ENCODE assay signal across 14 cellular contexts in the genomic region with DNA sequence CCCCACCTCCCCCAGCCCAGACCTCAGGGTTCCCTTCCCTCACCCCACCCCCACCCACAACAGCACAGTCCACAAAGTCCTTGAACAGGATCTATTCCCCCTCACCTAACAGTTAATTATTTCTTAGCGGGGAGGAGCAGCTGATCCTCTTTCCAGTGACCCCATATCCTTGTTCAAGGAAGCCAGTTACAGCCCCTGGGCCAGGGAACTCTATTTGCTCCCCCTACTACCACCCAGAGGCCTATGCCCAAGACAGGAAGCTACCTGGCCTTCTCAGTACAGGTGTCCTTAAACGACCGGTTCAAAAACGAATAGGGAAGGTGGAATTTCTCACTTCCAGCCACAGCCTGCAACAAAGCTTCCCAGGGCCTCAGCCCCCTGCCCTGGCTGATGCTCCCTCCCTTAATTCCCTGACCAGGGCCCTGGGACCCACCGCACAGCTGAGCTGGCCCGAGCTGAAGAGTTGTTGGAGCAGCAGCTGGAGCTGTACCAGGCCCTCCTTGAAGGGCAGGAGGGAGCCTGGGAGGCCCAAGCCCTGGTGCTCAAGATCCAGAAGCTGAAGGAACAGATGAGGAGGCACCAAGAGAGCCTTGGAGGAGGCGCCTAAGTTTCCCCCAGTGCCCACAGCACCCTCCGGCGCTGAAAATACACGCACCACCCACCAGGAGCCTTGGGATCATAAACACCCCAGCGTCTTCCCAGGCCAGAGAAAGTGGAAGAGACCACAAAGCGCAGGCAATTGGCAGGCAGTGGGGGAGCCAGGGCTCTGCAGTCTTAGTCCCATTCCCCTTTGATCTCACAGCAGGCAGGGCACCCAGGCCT. TPM values are rescaled to one million over a fixed set of nuclear protein-coding genes. Genes with fewer than 3 reads are reported as not detected.
DNase-seq lines count a peak whose midpoint lies in the region; TF ChIP-seq lines count a peak whose summit lies in the region.
"Had no signal": no experiment of that assay in that cellular context is flagged by ENCODE, and none has a peak within 500 bp of the region (broad histone marks: within the 10 kb centered on the region; RNA-seq: fewer than 3 reads in every experiment).

No MANE protein-coding gene starts in this region.

- peaks cover 23 to 33% of the 10 kb centered on the region in 2 experiments for H3K4me1 Mint-ChIP-seq in H9
- peaks cover 20% of the 10 kb centered on the region for H3K4me1 Mint-ChIP-seq in activated naive CD8-positive, alpha-beta T cell treated with anti-CD3 and anti-CD28 coated beads for 36 hours

- H3K4me1 ChIP-seq in H9 (ENCODE audit: insufficient read depth, low read length) (no peaks in the 10 kb centered on the region; the same call in 1 of the 2 replicates), mesendoderm (ENCODE audit: control insufficient read depth, low read depth, low read length) (peaks cover 2% of the 10 kb centered on the region), OCI-LY7 (ENCODE audit: insufficient read depth, low read length, poor library complexity, severe bottlenecking) (no peaks in the 10 kb centered on the region)
- H3K4me1 ChIP-seq: testis had no signal

- TF ChIP-seq CTCF in H9 (conservative IDR thresholded peaks at IDR 0.05) (no peak), OCI-LY7 (conservative IDR thresholded peaks at IDR 0.05; ENCODE audit: low read length) (no peak)

- WGBS in H9 (ENCODE audit: extremely low coverage, insufficient read length, low lambda C conversion rate), result no CpG with 5 or more reads among the region's 12 CpGs
- no CpG with 5 or more reads among the region's 12 CpGs for WGBS in mesendoderm (ENCODE audit: extremely low coverage, insufficient coverage, low lambda C conversion rate)

- DNase-seq in Daoy (ENCODE audit: low read depth), result peak; percentile 27
- DNase-seq in H9, result no peak
- no peak for DNase-seq in activated naive CD8-positive, alpha-beta T cell treated with anti-CD3 and anti-CD28 coated beads for 36 hours
- peak; percentile 49 for DNase-seq in mesendoderm
- no peak for DNase-seq in OCI-LY7 (ENCODE audit: low spot score)
- no peak for DNase-seq in AG08395 (ENCODE audit: low spot score)
- DNase-seq in RPMI8226, result no peak
- no peak for DNase-seq in OCI-M1 (lab: John Stamatoyannopoulos, UW)
- DNase-seq: activated CD4-positive, alpha-beta T cell treated with anti-CD3 and anti-CD28 coated beads, Interleukin-2, amount 50 U/mL, for 48 hours; effector CD8-positive, alpha-beta T cell; NCI-H1092; NCI-H526; retina; testis had no signal

- peaks cover 43 to 52% (median 48%) of the 10 kb centered on the region in 3 experiments for H3K36me3 Mint-ChIP-seq in H9 (ENCODE audit: insufficient read depth in 1 of 3, low read depth in 3 of 3)
- H3K36me3 Mint-ChIP-seq in activated naive CD8-positive, alpha-beta T cell treated with anti-CD3 and anti-CD28 coated beads for 36 hours, result peaks cover 33% of the 10 kb centered on the region

- H3K9me3 ChIP-seq in H9 (ENCODE audit: control insufficient read depth, low read depth, low read length), result no peaks in the 10 kb centered on the region
- no peaks in the 10 kb centered on the region for H3K9me3 ChIP-seq in OCI-LY7 (ENCODE audit: low read length)
- H3K9me3 ChIP-seq: testis had no signal

- H3K4me3 ChIP-seq in mesendoderm (ENCODE audit: low read length) (no peak overlapping the region), OCI-LY7 (ENCODE audit: low read depth, low read length, poor library complexity, severe bottlenecking) (no peak overlapping the region)
- H3K4me3 ChIP-seq: testis had no signal

- H2BK15ac ChIP-seq in H9 (ENCODE audit: low read depth, low read length), result no peak overlapping the region
- no peak overlapping the region for H2BK15ac ChIP-seq in mesendoderm (replicated peaks; ENCODE audit: low read depth)

- peaks cover 25% of the 10 kb centered on the region for H3K36me3 ChIP-seq in mesendoderm (ENCODE audit: control insufficient read depth, insufficient read depth, low read length)
- peaks cover 64% of the 10 kb centered on the region for H3K36me3 ChIP-seq in OCI-LY7 (ENCODE audit: insufficient read depth, low read length)

- H3K79me2 ChIP-seq in H9 (ENCODE audit: insufficient read depth, low read length) (no peaks in the 10 kb centered on the region), mesendoderm (ENCODE audit: control insufficient read depth, insufficient read depth, low read length) (no peaks in the 10 kb centered on the region), OCI-LY7 (ENCODE audit: insufficient read depth, low read depth, low read length) (peaks cover 3% of the 10 kb centered on the region; the same call in 1 of the 2 replicates)

- no peak overlapping the region for H3T11ph ChIP-seq in H9 (ENCODE audit: low read length)

- no peak overlapping the region for H3K23ac ChIP-seq in H9 (ENCODE audit: insufficient read length, low read depth, low read length)
- no peak overlapping the region for H3K23ac ChIP-seq in mesendoderm (ENCODE audit: low read length)

- H3K9me2 ChIP-seq in OCI-LY7 (ENCODE audit: insufficient read depth, low read length), result no peaks in the 10 kb centered on the region

- H4K8ac ChIP-seq in H9 (replicated peaks; ENCODE audit: insufficient read length, low read depth, low read length), result no peak overlapping the region
- H4K8ac ChIP-seq in mesendoderm (ENCODE audit: low read depth, low read length), result no peak overlapping the region

- H3K4me3 Mint-ChIP-seq in H9, result no peak overlapping the region
- no peak overlapping the region for H3K4me3 Mint-ChIP-seq in activated naive CD8-positive, alpha-beta T cell treated with anti-CD3 and anti-CD28 coated beads for 36 hours

- H2BK5ac ChIP-seq in H9 (ENCODE audit: insufficient read length, low read length) (no peak overlapping the region), mesendoderm (ENCODE audit: low read length) (no peak overlapping the region)

- H3K27me3 Mint-ChIP-seq in H9 (ENCODE audit: low read depth), result no peaks in the 10 kb centered on the region
- no peaks in the 10 kb centered on the region for H3K27me3 Mint-ChIP-seq in activated naive CD8-positive, alpha-beta T cell treated with anti-CD3 and anti-CD28 coated beads for 36 hours

- no peak overlapping the region for H2BK120ac ChIP-seq in H9 (ENCODE audit: low read depth, low read length, poor library complexity, severe bottlenecking)
- H2BK120ac ChIP-seq in mesendoderm (ENCODE audit: low read depth, low read length), result no peak overlapping the region

- H2BK12ac ChIP-seq in H9 (ENCODE audit: insufficient read length, low read depth, low read length), result no peak overlapping the region

- H4K5ac ChIP-seq in H9 (ENCODE audit: insufficient read length, low read depth, low read length), result no peak overlapping the region
- no peak overlapping the region for H4K5ac ChIP-seq in mesendoderm (ENCODE audit: low read length)

- H3K18ac ChIP-seq in H9 (ENCODE audit: insufficient read length, low read depth, low read length) (no peak overlapping the region), mesendoderm (ENCODE audit: low read length) (no peak overlapping the region)

- H2AFZ ChIP-seq in H9 (ENCODE audit: low read length) (no peak overlapping the region), OCI-LY7 (ENCODE audit: low read length) (no peak overlapping the region)

- H4K20me1 ChIP-seq in H9 (ENCODE audit: control insufficient read depth, insufficient read depth, insufficient read length), result peaks cover 4% of the 10 kb centered on the region
- peaks cover 9% of the 10 kb centered on the region; the same call in 1 of the 2 replicates for H4K20me1 ChIP-seq in OCI-LY7 (ENCODE audit: insufficient read depth, low read length)

- H3K4me2 ChIP-seq in H9 (ENCODE audit: insufficient read depth, insufficient read length, low read length), result no peak overlapping the region
- H3K4me2 ChIP-seq in mesendoderm (ENCODE audit: low read length), result no peak overlapping the region
- no peak overlapping the region for H3K4me2 ChIP-seq in OCI-LY7 (ENCODE audit: low read length)

- H2BK20ac ChIP-seq in H9 (ENCODE audit: low read depth, low read length, poor library complexity, severe bottlenecking), result no peak overlapping the region

- H4K91ac ChIP-seq in H9 (ENCODE audit: insufficient read length, low read depth, low read length), result no peak overlapping the region

- H3K23me2 ChIP-seq in H9 (ENCODE audit: insufficient read length, low read depth, low read length, poor library complexity, severe bottlenecking), result no peaks in the 10 kb centered on the region

- intact Hi-C loops in OCI-LY7 (cut with micrococcal nuclease; ENCODE audit: unreplicated experiment), result no loop called here

- H3K9me3 Mint-ChIP-seq in H9, result no peaks in the 10 kb centered on the region; a peak in 1 of 5 replicates
- H3K9me3 Mint-ChIP-seq in activated naive CD8-positive, alpha-beta T cell treated with anti-CD3 and anti-CD28 coated beads for 36 hours, result no peaks in the 10 kb centered on the region

- no peak overlapping the region for H3K56ac ChIP-seq in H9 (ENCODE audit: insufficient read length, low read depth, low read length)
- no peak overlapping the region for H3K56ac ChIP-seq in mesendoderm (ENCODE audit: low read length)

- H3K27ac ChIP-seq in H9 (ENCODE audit: insufficient read length, low read depth, low read length), result no peak overlapping the region
- H3K27ac ChIP-seq in mesendoderm (ENCODE audit: low read depth, low read length), result no peak overlapping the region
- no peak overlapping the region for H3K27ac ChIP-seq in OCI-LY7 (ENCODE audit: low read depth, low read length, poor library complexity, severe bottlenecking)
- H3K27ac ChIP-seq: testis had no signal

- H3K14ac ChIP-seq in H9 (ENCODE audit: insufficient read depth, low read length), result no peak overlapping the region

- H3K79me1 ChIP-seq in H9 (ENCODE audit: insufficient read depth, low read depth, low read length, poor library complexity, severe bottlenecking), result peaks cover 2% of the 10 kb centered on the region
- peaks cover 15% of the 10 kb centered on the region for H3K79me1 ChIP-seq in mesendoderm (ENCODE audit: low read length)

- peak overlapping the region in 2 of 3 experiments; percentile 52 to 67; a peak in 4 of 7 replicates for H3K27ac Mint-ChIP-seq in H9
- H3K27ac Mint-ChIP-seq in activated naive CD8-positive, alpha-beta T cell treated with anti-CD3 and anti-CD28 coated beads for 36 hours, result peak overlapping the region; percentile 34

- BruUV-seq in OCI-LY7 (replicated peaks; lab: Mats Ljungman, UMichigan), result no TSS peak

- CTCF ChIA-PET in OCI-LY7 (lab: Charles Lee; ENCODE audit: unreplicated experiment), result no interaction called here

- no peak overlapping the region for H3K9ac ChIP-seq in H9 (ENCODE audit: extremely low read depth, insufficient read length, low read length)
- no peak overlapping the region for H3K9ac ChIP-seq in mesendoderm (ENCODE audit: low read length)

- no peak overlapping the region for H3K4ac ChIP-seq in H9 (ENCODE audit: low read depth, low read length)
- no peak overlapping the region for H3K4ac ChIP-seq in mesendoderm (ENCODE audit: low read depth, low read length)

- H2AK5ac ChIP-seq in H9 (ENCODE audit: insufficient read length, low read length) (no peak overlapping the region), mesendoderm (ENCODE audit: low read length) (no peak overlapping the region)

- POLR2A ChIA-PET in OCI-LY7 (lab: Charles Lee), result no interaction called here

- no peaks in the 10 kb centered on the region for H3K27me3 ChIP-seq in H9 (ENCODE audit: insufficient read depth, low read length)
- no peaks in the 10 kb centered on the region for H3K27me3 ChIP-seq in mesendoderm (ENCODE audit: insufficient read depth, low read length, poor library complexity)
- H3K27me3 ChIP-seq: testis had no signal

RNA-seq across cellular contexts. Expression of a gene that starts 0.8 kb away (rescaled TPM):
- total RNA-seq in Daoy (2014; rRNA removed; shearing (Covaris generic)), result not detected in 2 replicates
- not detected in 2 replicates for total RNA-seq in H9 (2021)
- not detected for total RNA-seq in activated naive CD8-positive, alpha-beta T cell treated with anti-CD3 and anti-CD28 coated beads for 36 hours
- polyA plus RNA-seq in mesendoderm (2013, experiment 1 of 2), result not detected
- not detected for polyA plus RNA-seq in mesendoderm (2013, experiment 2 of 2)
- total RNA-seq in OCI-LY7 (2014; rRNA removed; shearing (Covaris generic)), result not detected in 2 replicates
- total RNA-seq in OCI-LY7 (2022), result not detected in 2 replicates
- total RNA-seq: testis had no signal

RNA-seq across cellular contexts. Expression of a gene that starts 12.3 kb away (rescaled TPM):
- total RNA-seq in Daoy (2014; rRNA removed; shearing (Covaris generic)), result 678 and 762 TPM in 2 replicates
- 800 and 813 TPM in 2 replicates for total RNA-seq in H9 (2021)
- total RNA-seq in activated naive CD8-positive, alpha-beta T cell treated with anti-CD3 and anti-CD28 coated beads for 36 hours, result 100 to 1,000 TPM; 570 to 580 TPM
- 405 TPM for polyA plus RNA-seq in mesendoderm (2013, experiment 1 of 2)
- polyA plus RNA-seq in mesendoderm (2013, experiment 2 of 2), result 409 TPM
- 736 and 747 TPM in 2 replicates for total RNA-seq in OCI-LY7 (2014; rRNA removed; shearing (Covaris generic))
- 478 and 481 TPM in 2 replicates for total RNA-seq in OCI-LY7 (2022)

RNA-seq across cellular contexts. Expression of a gene that starts 16.9 kb away (rescaled TPM):
- total RNA-seq in Daoy (2014; rRNA removed; shearing (Covaris generic)), result 1.5 TPM in 1 of 2 replicates, not detected in the other
- total RNA-seq in H9 (2021), result 3.6 and 3.8 TPM in 2 replicates
- total RNA-seq in activated naive CD8-positive, alpha-beta T cell treated with anti-CD3 and anti-CD28 coated beads for 36 hours, result 1 to 10 TPM; 1.0 to 1.5 TPM
- 1.2 TPM for polyA plus RNA-seq in mesendoderm (2013, experiment 1 of 2)
- 1.3 TPM for polyA plus RNA-seq in mesendoderm (2013, experiment 2 of 2)
- 3.8 and 4.2 TPM in 2 replicates for total RNA-seq in OCI-LY7 (2014; rRNA removed; shearing (Covaris generic))
- total RNA-seq in OCI-LY7 (2022), result 14.1 and 15.9 TPM in 2 replicates

RNA-seq across cellular contexts. Expression of a gene that starts 17.9 kb away (rescaled TPM):
- 16.2 and 21.5 TPM in 2 replicates for total RNA-seq in Daoy (2014; rRNA removed; shearing (Covaris generic))
- total RNA-seq in H9 (2021) (11.8 and 15.1 TPM in 2 replicates), OCI-LY7 (2022) (22.7 and 23.2 TPM in 2 replicates)
- total RNA-seq in activated naive CD8-positive, alpha-beta T cell treated with anti-CD3 and anti-CD28 coated beads for 36 hours, result 10 to 100 TPM; 10.6 TPM
- 8.4 TPM for polyA plus RNA-seq in mesendoderm (2013, experiment 1 of 2)
- 9.6 TPM for polyA plus RNA-seq in mesendoderm (2013, experiment 2 of 2)
- total RNA-seq in OCI-LY7 (2014; rRNA removed; shearing (Covaris generic)), result 17.1 and 21.8 TPM in 2 replicates

RNA-seq across cellular contexts. Expression of a gene that starts 31.6 kb away (rescaled TPM):
- total RNA-seq in Daoy (2014; rRNA removed; shearing (Covaris generic)), result 24.9 and 27.3 TPM in 2 replicates
- 6.2 and 6.8 TPM in 2 replicates for total RNA-seq in H9 (2021)
- 10 to 100 TPM; 17.7 to 18.5 TPM for total RNA-seq in activated naive CD8-positive, alpha-beta T cell treated with anti-CD3 and anti-CD28 coated beads for 36 hours
- 6.1 TPM for polyA plus RNA-seq in mesendoderm (2013, experiment 1 of 2)
- 6.3 TPM for polyA plus RNA-seq in mesendoderm (2013, experiment 2 of 2)
- total RNA-seq in OCI-LY7 (2014; rRNA removed; shearing (Covaris generic)), result 24.2 and 26.3 TPM in 2 replicates
- 32.4 and 33.9 TPM in 2 replicates for total RNA-seq in OCI-LY7 (2022)

Comparison
In these comparisons a context has a peak if more than half of its experiments do, and no peak if none do; other contexts are left out.
1. DNase-seq: peak in Daoy (single experiment) and mesendoderm (single experiment); none in H9 (single experiment), activated naive CD8-positive, alpha-beta T cell treated with anti-CD3 and anti-CD28 coated beads for 36 hours (single experiment), OCI-LY7 (single experiment), AG08395 (single experiment), RPMI8226 (single experiment) and OCI-M1 (single experiment).